In the genomic region with DNA sequence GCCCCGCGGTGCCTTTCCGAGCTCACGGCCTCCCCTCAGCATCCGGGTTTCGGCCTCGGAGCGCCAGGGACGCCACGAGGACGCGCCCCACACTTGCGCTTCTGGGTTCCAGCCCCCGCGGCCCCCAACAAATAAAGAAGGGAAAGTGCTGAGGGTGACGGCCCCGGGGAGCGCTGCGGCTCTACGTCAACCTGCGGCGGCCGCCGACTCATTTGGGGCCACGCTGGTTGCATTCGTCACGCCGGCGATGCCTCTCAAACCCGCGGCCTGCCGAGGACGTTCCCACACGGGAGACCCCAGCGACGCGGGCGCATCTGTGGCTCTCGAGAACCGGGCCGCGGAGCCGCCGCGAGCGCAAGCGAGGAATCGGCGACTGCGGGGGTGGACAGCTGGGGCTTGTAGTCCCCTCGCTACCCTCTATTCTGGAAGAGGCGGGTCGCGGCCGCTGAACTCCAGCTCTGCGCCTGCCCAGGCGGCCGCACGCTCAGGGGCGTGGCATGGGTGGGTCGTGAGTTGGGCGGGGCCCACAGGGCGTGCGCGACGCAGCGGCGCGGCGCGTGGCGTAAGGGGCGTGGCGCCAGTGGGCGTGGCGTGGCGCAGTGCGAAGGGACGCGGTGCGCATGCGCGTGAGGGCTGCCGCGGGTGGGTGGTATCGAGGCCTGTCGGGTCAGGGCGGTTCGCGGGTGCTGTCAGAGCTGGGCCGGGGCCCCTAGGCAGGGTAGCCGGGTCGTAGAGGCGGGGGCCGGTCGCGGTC, we compare ENCODE assay signal across 1 cellular context.
A peak's percentile ranks its signal among the peaks of the same experiment; 100 is the strongest.
TF ChIP-seq lines count a peak whose summit lies in the region.

A gene with protein sequence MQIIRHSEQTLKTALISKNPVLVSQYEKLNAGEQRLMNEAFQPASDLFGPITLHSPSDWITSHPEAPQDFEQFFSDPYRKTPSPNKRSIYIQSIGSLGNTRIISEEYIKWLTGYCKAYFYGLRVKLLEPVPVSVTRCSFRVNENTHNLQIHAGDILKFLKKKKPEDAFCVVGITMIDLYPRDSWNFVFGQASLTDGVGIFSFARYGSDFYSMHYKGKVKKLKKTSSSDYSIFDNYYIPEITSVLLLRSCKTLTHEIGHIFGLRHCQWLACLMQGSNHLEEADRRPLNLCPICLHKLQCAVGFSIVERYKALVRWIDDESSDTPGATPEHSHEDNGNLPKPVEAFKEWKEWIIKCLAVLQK (plus strand): TSS at position 599 of the 754 bp plus-strand sequence. CDS start 2,145 bp downstream, outside the sequence.

TF ChIP-seq in A549, 52 proteins besides CTCF, POLR2A, EP300 and RAD21 (continued from another document):
- TF ChIP-seq, protein P1, sequence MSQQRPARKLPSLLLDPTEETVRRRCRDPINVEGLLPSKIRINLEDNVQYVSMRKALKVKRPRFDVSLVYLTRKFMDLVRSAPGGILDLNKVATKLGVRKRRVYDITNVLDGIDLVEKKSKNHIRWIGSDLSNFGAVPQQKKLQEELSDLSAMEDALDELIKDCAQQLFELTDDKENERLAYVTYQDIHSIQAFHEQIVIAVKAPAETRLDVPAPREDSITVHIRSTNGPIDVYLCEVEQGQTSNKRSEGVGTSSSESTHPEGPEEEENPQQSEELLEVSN (IDR thresholded peaks at IDR 0.05; ENCODE audit: borderline replicate concordance, low read depth) = peak; percentile 88
- TF ChIP-seq MYC (IDR thresholded peaks at IDR 0.05; ENCODE audit: borderline replicate concordance, low read length) (peak; percentile 61), JUN (IDR thresholded peaks at IDR 0.05) (peak; percentile 85 to 86), RARB (CRISPR knock-in tag; IDR thresholded peaks at IDR 0.05) (no peak)
